24 cellular contexts compared by ENCODE assay signal in genomic region chr10:112570585-112570984, GRCh38.
"Had no signal": no experiment of that assay in that cellular context is flagged by ENCODE, and none has a peak within 500 bp of the region (broad histone marks: within the 10 kb centered on the region; RNA-seq: fewer than 3 reads in every experiment).

No MANE protein-coding gene starts in this region.

- ATAC-seq: left colon; left lung; lower lobe of right lung; natural killer cell; right lobe of liver; stimulated activated naive B cell treated with anti-CD40 and anti-IgM and Interleukin-4, amounts not matched to agents 10 μg/mL and 1 μg/mL and 100 μg/mL, for 72 hours; stimulated activated naive CD8-positive, alpha-beta T cell treated with anti-CD3 and anti-CD28 coated beads, Interleukin-15, Interleukin-2, amounts not matched to agents 100 U/mL and 50 U/mL, for 24 hours; upper lobe of right lung had no signal

- H3K27ac ChIP-seq: left lung, lower lobe of right lung, neural progenitor cell, neutrophil, right atrium auricular region, right lobe of liver, stomach, testis, thyroid gland, transverse colon, upper lobe of right lung had no signal

- H3K9ac ChIP-seq: neural progenitor cell had no signal

- H3K4me1 ChIP-seq: left lung, lower lobe of right lung, right atrium auricular region, right lobe of liver, stomach, testis, thyroid gland, transverse colon, upper lobe of right lung had no signal

- H3K4me3 ChIP-seq: left lung, lower lobe of right lung, neural progenitor cell, right atrium auricular region, right lobe of liver, stomach, testis, thyroid gland, transverse colon, upper lobe of right lung had no signal

- H3K9me3 ChIP-seq: left lung, lower lobe of right lung, neutrophil, right atrium auricular region, right lobe of liver, stomach, testis, thyroid gland, transverse colon, upper lobe of right lung had no signal

- H3K4me2 ChIP-seq: neural progenitor cell had no signal

- H2AFZ ChIP-seq: neural progenitor cell had no signal

- H3K27me3 ChIP-seq: left lung, neural progenitor cell, neutrophil, right atrium auricular region, right lobe of liver, stomach, testis, thyroid gland, transverse colon, upper lobe of right lung had no signal

- DNase-seq: hippocampal formation; left colon; left lung; lower lobe of right lung; mesendoderm; naive B cell; natural killer cell; nephron progenitor cell; occipital lobe; right lobe of liver; stimulated activated CD4-positive, alpha-beta T cell treated with anti-CD3 and anti-CD28 coated beads, Interleukin-12 subunit alpha, Interleukin-12 subunit beta, amount 100 ng/mL, for 4 hours; stimulated activated CD4-positive, alpha-beta T cell treated with anti-CD3 and anti-CD28 coated beads, Interleukin-15, amount 100 ng/mL, for 24 hours; stimulated activated CD4-positive, alpha-beta T cell treated with anti-CD3 and anti-CD28 coated beads, Interleukin-2, amount 100 ng/mL, for 24 hours; stimulated activated CD4-positive, alpha-beta T cell treated with anti-CD3 and anti-CD28 coated beads, Interleukin-4, amount 100 ng/mL, for 1 hour; stimulated activated naive B cell treated with anti-CD40 and anti-IgM and Interleukin-4, amounts not matched to agents 10 μg/mL and 1 μg/mL and 100 μg/mL, for 72 hours; stimulated activated naive CD8-positive, alpha-beta T cell treated with anti-CD3 and anti-CD28 coated beads, Interleukin-15, Interleukin-2, amounts not matched to agents 100 U/mL and 50 U/mL, for 24 hours; stomach; testis; thyroid gland; transverse colon; upper lobe of right lung had no signal

- H3K36me3 ChIP-seq: left lung, lower lobe of right lung, neural progenitor cell, neutrophil, right atrium auricular region, right lobe of liver, stomach, thyroid gland, upper lobe of right lung had no signal
